17 cellular contexts compared by ENCODE assay signal in the genomic region with DNA sequence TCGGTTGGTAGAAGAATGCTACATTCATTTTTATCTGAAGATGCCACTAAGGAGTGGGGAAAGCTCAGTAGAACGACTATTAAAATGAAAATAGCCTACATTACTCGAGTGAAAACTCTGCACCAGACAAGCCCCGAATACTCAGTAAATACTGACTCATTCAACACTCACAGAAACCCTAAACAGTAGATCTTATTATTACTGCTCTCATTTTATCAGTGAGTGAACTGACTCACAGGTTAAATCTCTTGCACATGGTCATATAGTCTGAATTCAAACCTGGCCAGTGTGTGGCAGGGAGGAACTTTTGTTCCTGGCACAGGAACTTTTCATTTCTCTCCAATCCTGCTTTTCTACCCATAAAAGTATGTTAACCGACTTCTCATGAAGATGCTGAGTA. TPM values are rescaled to one million over a fixed set of nuclear protein-coding genes. Genes with fewer than 3 reads are reported as not detected.
A peak's percentile ranks its signal among the peaks of the same experiment; 100 is the strongest.
DNase-seq lines count a peak whose midpoint lies in the region; ATAC-seq and TF ChIP-seq lines count a peak whose summit lies in the region.
"Had no signal": no experiment of that assay in that cellular context is flagged by ENCODE, and none has a peak within 500 bp of the region (broad histone marks: within the 10 kb centered on the region; RNA-seq: fewer than 3 reads in every experiment).

No MANE protein-coding gene starts in this region.

- H3K4me1 ChIP-seq in lower lobe of right lung = no peaks in the 10 kb centered on the region
- H3K4me1 ChIP-seq: body of pancreas, thyroid gland had no signal

- intact Hi-C loops in lower lobe of right lung (cut with DNase I) = no loop called here

- H3K4me3 ChIP-seq in brain microvascular endothelial cell (ENCODE audit: low read depth, low read length) (no peak overlapping the region), lower lobe of right lung (no peak overlapping the region)
- H3K4me3 ChIP-seq: body of pancreas, thyroid gland had no signal

- no peak for TF ChIP-seq CTCF in brain microvascular endothelial cell (IDR thresholded peaks at IDR 0.05; ENCODE audit: low read depth, low read length, missing control alignments)
- no peak for TF ChIP-seq CTCF in lower lobe of right lung (IDR thresholded peaks at IDR 0.05)

- H3K9me3 ChIP-seq in lower lobe of right lung = no peaks in the 10 kb centered on the region
- H3K9me3 ChIP-seq: body of pancreas, thyroid gland had no signal

- H3K27ac ChIP-seq in brain microvascular endothelial cell = peak overlapping the region; percentile 78
- H3K27ac ChIP-seq in lower lobe of right lung = no peak overlapping the region
- H3K27ac ChIP-seq: body of pancreas, thyroid gland, VCaP had no signal

- H3K36me3 ChIP-seq in brain microvascular endothelial cell (replicated peaks) (no peaks in the 10 kb centered on the region), lower lobe of right lung (no peaks in the 10 kb centered on the region)
- H3K36me3 ChIP-seq: thyroid gland had no signal

- H3K27me3 ChIP-seq in brain microvascular endothelial cell (replicated peaks) (no peaks in the 10 kb centered on the region), lower lobe of right lung (ENCODE audit: low read depth) (no peaks in the 10 kb centered on the region)
- H3K27me3 ChIP-seq: body of pancreas, thyroid gland had no signal

- no peak for ATAC-seq in lower lobe of right lung
- ATAC-seq: body of pancreas, HepG2, sciatic nerve had no signal

- DNase-seq in COLO829 (ENCODE audit: low spot score) (peak; percentile 60), M059J (ENCODE audit: low read depth) (peak; percentile 56), brain microvascular endothelial cell (peak; percentile 55), kidney glomerular epithelial cell (lab: John Stamatoyannopoulos, UW) (peak; percentile 25), lower lobe of right lung (no peak), NCI-H1417 (lab: John Stamatoyannopoulos, UW) (no peak), NCI-H510A (lab: John Stamatoyannopoulos, UW) (no peak)
- no peak for DNase-seq in activated T-cell treated with anti-CD3 and anti-CD28 coated beads, Interleukin-2, amount 50 U/mL, for 48 hours
- DNase-seq: activated effector memory CD4-positive, alpha-beta T cell treated with anti-CD3 and anti-CD28 coated beads, Interleukin-2, amount 50 U/mL, for 16 hours; AML-193; body of pancreas; NCI-H1092; stimulated activated CD4-positive, alpha-beta T cell treated with anti-CD3 and anti-CD28 coated beads, Interleukin-4, amount 100 ng/mL, for 1 hour; thyroid gland had no signal

- in situ Hi-C loops in brain microvascular endothelial cell (cut with HindIII; ENCODE audit: low pct_ligation_motif_present, low sequenced_read_pairs) = no loop called here

RNA-seq across cellular contexts. Expression of a gene that starts 9.6 kb away (rescaled TPM):
- 0.15 and 0.20 TPM in 2 replicates for total RNA-seq in M059J (2014; rRNA removed; shearing (Covaris generic))
- 2.2 TPM for total RNA-seq in lower lobe of right lung

Comparison
In these comparisons a context has a peak if more than half of its experiments do, and no peak if none do; other contexts are left out.
1. DNase-seq: peak in COLO829 (single experiment), M059J (single experiment), brain microvascular endothelial cell (single experiment) and kidney glomerular epithelial cell (single experiment); none in lower lobe of right lung (single experiment), NCI-H1417 (0 of 3), NCI-H510A (single experiment) and activated T-cell treated with anti-CD3 and anti-CD28 coated beads, Interleukin-2, amount 50 U/mL, for 48 hours (0 of 2).